ENCODE assay signal across 27 cellular contexts in genomic region chr3:162183440-162183839, GRCh38.
"Had no signal": no experiment of that assay in that cellular context is flagged by ENCODE, and none has a peak within 500 bp of the region (broad histone marks: within the 10 kb centered on the region; RNA-seq: fewer than 3 reads in every experiment).

No MANE protein-coding gene starts in this region.

- H3K9me3 ChIP-seq: suprapubic skin, testis, thoracic aorta, thyroid gland, tibial artery, transverse colon, upper lobe of left lung, upper lobe of right lung, uterus, vagina had no signal

- H3K4me3 ChIP-seq: stomach, suprapubic skin, testis, thoracic aorta, thyroid gland, tibial artery, tibial nerve, transverse colon, upper lobe of left lung, upper lobe of right lung, uterus, vagina had no signal

- FAIRE-seq: urothelium cell line had no signal

- H3K27me3 ChIP-seq: stomach, suprapubic skin, testis, thyroid gland, tibial artery, tibial nerve, transverse colon, upper lobe of left lung, upper lobe of right lung, uterus, vagina had no signal

- ATAC-seq: stimulated activated effector memory CD8-positive, alpha-beta T cell treated with anti-CD3 and anti-CD28 coated beads, Interleukin-12 subunit alpha, Interleukin-12 subunit beta, amount 100 ng/mL, for 72 hours; stimulated activated memory B cell treated with anti-CD40 and anti-IgM and Interleukin-4, amounts not matched to agents 10 μg/mL and 1 μg/mL and 100 μg/mL, for 72 hours; stimulated activated naive B cell treated with anti-CD40 and anti-IgM and Interleukin-4, amounts not matched to agents 10 μg/mL and 1 μg/mL and 100 μg/mL, for 72 hours; stimulated activated naive CD8-positive, alpha-beta T cell treated with anti-CD3 and anti-CD28 coated beads, Interleukin-15, amount 100 ng/mL, for 72 hours; stimulated activated naive CD8-positive, alpha-beta T cell treated with anti-CD3 and anti-CD28 coated beads, Interleukin-15, Interleukin-2, amounts not matched to agents 100 U/mL and 50 U/mL, for 24 hours; upper lobe of right lung had no signal

- H3K36me3 ChIP-seq: stomach, suprapubic skin, thoracic aorta, thyroid gland, tibial artery, tibial nerve, transverse colon, upper lobe of left lung, upper lobe of right lung, uterus, vagina had no signal

- H3K27ac ChIP-seq: stomach, suprapubic skin, testis, thoracic aorta, thyroid gland, tibial artery, tibial nerve, transverse colon, upper lobe of left lung, upper lobe of right lung, uterus, vagina had no signal

- H3K4me1 ChIP-seq: stomach, suprapubic skin, testis, thyroid gland, tibial artery, tibial nerve, transverse colon, upper lobe of left lung, upper lobe of right lung, uterus, vagina had no signal

- DNase-seq: stimulated activated CD4-positive, alpha-beta T cell treated with anti-CD3 and anti-CD28 coated beads, Interleukin-2, amount 100 ng/mL, for 48 hours; stimulated activated CD4-positive, alpha-beta T cell treated with anti-CD3 and anti-CD28 coated beads, Interleukin-4, amount 100 ng/mL, for 1 hour; stimulated activated CD4-positive, alpha-beta T cell treated with anti-CD3 and anti-CD28 coated beads, Interleukin-4, amount 100 ng/mL, for 24 hours; stimulated activated CD4-positive, alpha-beta T cell treated with anti-CD3 and anti-CD28 coated beads, Interleukin-4, amount 100 ng/mL, for 4 hours; stimulated activated CD8-positive, alpha-beta memory T cell treated with anti-CD3 and anti-CD28 coated beads, Interleukin-4, amount 100 ng/mL, for 48 hours; stimulated activated naive B cell treated with anti-CD40 and anti-IgM and Interleukin-4, amounts not matched to agents 10 μg/mL and 1 μg/mL and 100 μg/mL, for 72 hours; stimulated activated naive CD4-positive, alpha-beta T cell; stimulated activated naive CD4-positive, alpha-beta T cell treated with Interleukin-2 at 50 U/mL for 16 hours; stimulated activated naive CD8-positive, alpha-beta T cell treated with anti-CD3 and anti-CD28 coated beads, Interleukin-15, amount 100 ng/mL, for 72 hours; stimulated activated naive CD8-positive, alpha-beta T cell treated with anti-CD3 and anti-CD28 coated beads, Interleukin-15, Interleukin-2, amounts not matched to agents 100 U/mL and 50 U/mL, for 24 hours; stomach; substantia nigra; testis; thyroid gland; tibial artery; transverse colon; trophoblast cell; upper lobe of left lung; upper lobe of right lung; uterus had no signal
